In the genomic region with DNA sequence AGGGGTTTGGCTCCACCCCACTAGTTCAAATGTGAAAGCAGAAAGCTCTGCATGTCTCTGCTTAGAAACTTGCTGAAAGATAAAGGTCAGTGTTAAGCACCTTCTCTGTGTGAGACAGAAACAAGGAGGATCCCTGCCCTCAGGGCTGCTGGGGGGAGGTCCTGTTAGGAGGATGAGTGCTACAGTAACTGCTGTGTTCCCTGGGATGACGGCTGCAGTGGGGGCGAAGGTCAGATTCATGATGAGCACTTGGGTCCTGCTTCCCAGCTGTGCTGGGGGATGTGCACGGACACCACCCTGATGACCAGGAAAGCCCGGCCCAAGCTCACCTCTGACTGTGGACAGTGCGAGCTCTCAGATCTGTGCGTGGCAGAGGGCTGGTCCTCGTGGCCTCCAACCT, we compare ENCODE assay signal across 23 cellular contexts.
DNase-seq lines count a peak whose midpoint lies in the region; ATAC-seq and TF ChIP-seq lines count a peak whose summit lies in the region.
"Had no signal": no experiment of that assay in that cellular context is flagged by ENCODE, and none has a peak within 500 bp of the region (broad histone marks: within the 10 kb centered on the region; RNA-seq: fewer than 3 reads in every experiment).

No MANE protein-coding gene starts in this region.

- peaks cover 3% of the 10 kb centered on the region for H3K4me1 Mint-ChIP-seq in glutamatergic neuron (ENCODE audit: low read depth, unreplicated experiment)
- H3K4me1 Mint-ChIP-seq: activated naive CD4-positive, alpha-beta T cell treated with anti-CD3 and anti-CD28 coated beads, Interleukin-2, amount 10 ng/mL, durations not matched to agents 7 days and 5 days; naive B cell; T-cell had no signal

- peak overlapping the region; percentile 31 to 81 (median 60) for H3K27ac ChIP-seq in Peyer's patch
- H3K27ac ChIP-seq: gastrocnemius medialis, GM23248, thyroid gland had no signal

- H3K27me3 Mint-ChIP-seq in glutamatergic neuron (ENCODE audit: unreplicated experiment), result peaks cover 3% of the 10 kb centered on the region
- H3K27me3 Mint-ChIP-seq: dendritic cell treated with granulocyte-macrophage colony-stimulating factor and Interleukin-4, amounts not matched to agents 40 ng/mL and 50 ng/mL, for 4 days had no signal

- no peaks in the 10 kb centered on the region for H3K4me1 ChIP-seq in Peyer's patch
- H3K4me1 ChIP-seq: thyroid gland had no signal

- H3K9me3 Mint-ChIP-seq in glutamatergic neuron (ENCODE audit: unreplicated experiment), result peaks cover 10% of the 10 kb centered on the region

- H3K27ac Mint-ChIP-seq in glutamatergic neuron (ENCODE audit: unreplicated experiment), result no peak overlapping the region
- H3K27ac Mint-ChIP-seq: activated naive CD4-positive, alpha-beta T cell treated with anti-CD3 and anti-CD28 coated beads, Interleukin-2, amount 10 ng/mL, durations not matched to agents 7 days and 5 days; CD14-positive monocyte; dendritic cell treated with granulocyte-macrophage colony-stimulating factor and Interleukin-4, amounts not matched to agents 40 ng/mL and 50 ng/mL, for 4 days; progenitor cell of endocrine pancreas; T-cell had no signal

- TF ChIP-seq POLR2A in Peyer's patch (IDR thresholded peaks at IDR 0.05), result no peak

- peaks cover 0 to 5% (median 3%) of the 10 kb centered on the region in 4 donors for H3K9me3 ChIP-seq in Peyer's patch
- H3K9me3 ChIP-seq: gastrocnemius medialis, thyroid gland had no signal

- intact Hi-C loops in posterior vena cava (cut with DNase I), result loop anchor here in 1 of 2 donors (10.0 kb wide), 1 partner anchor 1683 kb away; no protein-coding TSS in a partner anchor

- no peak overlapping the region for H3K4me3 ChIP-seq in Peyer's patch
- H3K4me3 ChIP-seq: gastrocnemius medialis, thyroid gland had no signal

- no peak for TF ChIP-seq CTCF in Peyer's patch (IDR thresholded peaks at IDR 0.05)
- TF ChIP-seq CTCF in glutamatergic neuron (IDR thresholded peaks at IDR 0.05; ENCODE audit: partially characterized antibody, unreplicated experiment), result no peak

- no peaks in the 10 kb centered on the region for H3K36me3 ChIP-seq in Peyer's patch
- H3K36me3 ChIP-seq: gastrocnemius medialis, thyroid gland had no signal

- peaks cover 22% of the 10 kb centered on the region for H3K36me3 Mint-ChIP-seq in glutamatergic neuron (ENCODE audit: unreplicated experiment)
- H3K36me3 Mint-ChIP-seq: activated naive CD4-positive, alpha-beta T cell treated with anti-CD3 and anti-CD28 coated beads, Interleukin-2, amount 10 ng/mL, durations not matched to agents 7 days and 5 days had no signal

- no peak overlapping the region for H3K4me3 Mint-ChIP-seq in glutamatergic neuron (ENCODE audit: unreplicated experiment)
- H3K4me3 Mint-ChIP-seq: activated naive CD4-positive, alpha-beta T cell treated with anti-CD3 and anti-CD28 coated beads, Interleukin-2, amount 10 ng/mL, durations not matched to agents 7 days and 5 days; CD14-positive monocyte; dendritic cell treated with granulocyte-macrophage colony-stimulating factor and Interleukin-4, amounts not matched to agents 40 ng/mL and 50 ng/mL, for 4 days; naive B cell; T-cell had no signal

- DNase-seq in ELF-1 (ENCODE audit: low read depth, low spot score), result peak; percentile 78
- DNase-seq in Peyer's patch, result peak in 2 of 3 donors; percentile 51 to 60
- DNase-seq in glutamatergic neuron, result peak; percentile 7
- DNase-seq in posterior vena cava (ENCODE audit: low spot score), result peak; percentile 74
- no peak for DNase-seq in NCI-H2227 (lab: John Stamatoyannopoulos, UW; ENCODE audit: unreplicated experiment)
- DNase-seq in cortex of kidney (lab: John Stamatoyannopoulos, UW), result no peak
- DNase-seq in pons (ENCODE audit: low spot score), result no peak
- DNase-seq: activated CD4-positive, alpha-beta T cell treated with anti-CD3 and anti-CD28 coated beads, Interleukin-2, amount 50 U/mL, for 48 hours; activated naive CD4-positive, alpha-beta T cell treated with anti-CD3 and anti-CD28 coated beads, Interleukin-2, amount 10 ng/mL, durations not matched to agents 7 days and 5 days; activated T-cell treated with anti-CD3 and anti-CD28 coated beads for 4 hours; DMS79; naive B cell; NCI-H1930; NCI-H446; NK-92 treated with Interleukin-12 subunit alpha and Interleukin-12 subunit beta, amount 100 ng/mL, for 24 hours; T-cell; thyroid gland had no signal

- ATAC-seq in GM19463 (IDR thresholded peaks at IDR 0.05; ENCODE audit: unreplicated experiment), result no peak
- ATAC-seq: T-cell had no signal

- no peaks in the 10 kb centered on the region for H3K27me3 ChIP-seq in Peyer's patch
- H3K27me3 ChIP-seq: gastrocnemius medialis, thyroid gland had no signal

Comparison
In these comparisons a context has a peak if more than half of its experiments do, and no peak if none do; other contexts are left out.
1. DNase-seq: peak in ELF-1 (single experiment), Peyer's patch (2 of 3), glutamatergic neuron (single experiment) and posterior vena cava (single experiment); none in NCI-H2227 (single experiment), cortex of kidney (single experiment) and pons (single experiment).